In the genomic region with DNA sequence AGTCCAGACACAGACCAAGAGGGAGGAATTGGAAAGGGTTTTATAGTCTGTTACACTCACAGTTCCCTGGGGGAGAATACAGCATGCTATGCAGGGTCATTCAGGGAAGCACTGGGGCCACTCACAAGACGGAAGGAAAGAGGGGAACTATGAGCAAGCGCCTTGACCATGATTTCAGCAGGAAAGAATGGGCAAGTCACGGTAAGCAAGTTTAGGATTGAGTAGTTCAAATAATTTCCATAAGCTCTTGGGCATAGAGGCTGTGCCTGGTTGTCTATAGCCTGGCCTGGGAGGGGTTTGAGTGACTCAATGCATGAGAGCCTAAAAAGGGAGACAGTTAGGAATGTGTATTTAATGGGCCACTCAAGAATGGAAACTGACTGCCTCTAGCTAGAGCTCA, we compare ENCODE assay signal across 18 cellular contexts.
"Had no signal": no experiment of that assay in that cellular context is flagged by ENCODE, and none has a peak within 500 bp of the region (broad histone marks: within the 10 kb centered on the region; RNA-seq: fewer than 3 reads in every experiment).

No MANE protein-coding gene starts in this region.

- H3K27ac Mint-ChIP-seq: activated naive CD8-positive, alpha-beta T cell treated with anti-CD3 and anti-CD28 coated beads for 36 hours; activated T-helper 1 cell treated with anti-CD3 and anti-CD28 coated beads, Interleukin-12 subunit alpha, Interleukin-12 subunit beta, Interleukin-2, Interleukin-4 antibody, amounts not matched to agents 30 ng/mL and 10 ng/mL and 1 ng/mL, durations not matched to agents 14 hours and 24 hours and 36 hours; brain; effector memory CD8-positive, alpha-beta T cell; naive B cell; stimulated activated effector memory CD8-positive, alpha-beta T cell treated with anti-CD3 and anti-CD28 coated beads, Interleukin-12 subunit alpha, Interleukin-12 subunit beta, amount 100 ng/mL, for 72 hours had no signal

- H3K4me1 ChIP-seq: gastrocnemius medialis, sigmoid colon, uterus had no signal

- H3K9me3 ChIP-seq: gastrocnemius medialis, pancreas, sigmoid colon, thyroid gland, uterus had no signal

- H3K27ac ChIP-seq: gastrocnemius medialis, heart left ventricle, pancreas, sigmoid colon, thyroid gland, uterus had no signal

- H3K27me3 ChIP-seq: gastrocnemius medialis, heart left ventricle, pancreas, sigmoid colon, thyroid gland, uterus had no signal

- H3K4me3 ChIP-seq: gastrocnemius medialis, heart left ventricle, pancreas, sigmoid colon, thyroid gland, uterus had no signal

- DNase-seq: activated naive CD8-positive, alpha-beta T cell treated with anti-CD3 and anti-CD28 coated beads for 36 hours; amygdala; dermis blood vessel endothelial cell; effector memory CD8-positive, alpha-beta T cell; gastrocnemius medialis; heart left ventricle; naive B cell; pancreas; sigmoid colon; stimulated activated CD4-positive, alpha-beta T cell treated with anti-CD3 and anti-CD28 coated beads, Interleukin-12 subunit alpha, Interleukin-12 subunit beta, amount 100 ng/mL, for 4 hours; stimulated activated CD4-positive, alpha-beta T cell treated with anti-CD3 and anti-CD28 coated beads, Interleukin-2, amount 100 ng/mL, for 24 hours; T-helper 2 cell; thyroid gland; uterus had no signal

- FAIRE-seq: pancreas had no signal

- H3K4me3 Mint-ChIP-seq: activated naive CD8-positive, alpha-beta T cell treated with anti-CD3 and anti-CD28 coated beads for 36 hours; activated T-helper 1 cell treated with anti-CD3 and anti-CD28 coated beads, Interleukin-12 subunit alpha, Interleukin-12 subunit beta, Interleukin-2, Interleukin-4 antibody, amounts not matched to agents 30 ng/mL and 10 ng/mL and 1 ng/mL, durations not matched to agents 14 hours and 24 hours and 36 hours; brain; effector memory CD8-positive, alpha-beta T cell; naive B cell; stimulated activated effector memory CD8-positive, alpha-beta T cell treated with anti-CD3 and anti-CD28 coated beads, Interleukin-12 subunit alpha, Interleukin-12 subunit beta, amount 100 ng/mL, for 72 hours had no signal

- H3K36me3 ChIP-seq: gastrocnemius medialis, heart left ventricle, pancreas, sigmoid colon, thyroid gland, uterus had no signal

- H3K36me3 Mint-ChIP-seq: stimulated activated effector memory CD8-positive, alpha-beta T cell treated with anti-CD3 and anti-CD28 coated beads, Interleukin-12 subunit alpha, Interleukin-12 subunit beta, amount 100 ng/mL, for 72 hours had no signal

- H3K4me1 Mint-ChIP-seq: activated naive CD8-positive, alpha-beta T cell treated with anti-CD3 and anti-CD28 coated beads for 36 hours; brain; stimulated activated effector memory CD8-positive, alpha-beta T cell treated with anti-CD3 and anti-CD28 coated beads, Interleukin-12 subunit alpha, Interleukin-12 subunit beta, amount 100 ng/mL, for 72 hours had no signal

- H3K27me3 Mint-ChIP-seq: activated naive CD8-positive, alpha-beta T cell treated with anti-CD3 and anti-CD28 coated beads for 36 hours had no signal

- ATAC-seq: activated CD4-positive, CD25-positive, alpha-beta regulatory T cell treated with anti-CD3 and anti-CD28 coated beads, Interleukin-2, amount 50 U/mL, for 24 hours; effector memory CD8-positive, alpha-beta T cell; gastrocnemius medialis; heart left ventricle; pancreas; stimulated activated effector memory CD8-positive, alpha-beta T cell treated with anti-CD3 and anti-CD28 coated beads, Interleukin-12 subunit alpha, Interleukin-12 subunit beta, amount 100 ng/mL, for 72 hours had no signal

- H3K9me3 Mint-ChIP-seq: stimulated activated effector memory CD8-positive, alpha-beta T cell treated with anti-CD3 and anti-CD28 coated beads, Interleukin-12 subunit alpha, Interleukin-12 subunit beta, amount 100 ng/mL, for 72 hours had no signal
